In genomic region chr19:49924004-49924880, GRCh38 we compare ENCODE assay signal across 12 cellular contexts. TPM values are rescaled to one million over a fixed set of nuclear protein-coding genes. Genes with fewer than 3 reads are reported as not detected.
DNase-seq lines count a peak whose midpoint lies in the region; ATAC-seq and TF ChIP-seq lines count a peak whose summit lies in the region.
"Had no signal": no experiment of that assay in that cellular context is flagged by ENCODE, and none has a peak within 500 bp of the region (broad histone marks: within the 10 kb centered on the region; RNA-seq: fewer than 3 reads in every experiment).

No MANE protein-coding gene starts in this region.

- TF ChIP-seq CTCF in nephron (IDR thresholded peaks at IDR 0.05; ENCODE audit: unreplicated experiment in 3 of 3), result no peak
- TF ChIP-seq CTCF in coronary artery (IDR thresholded peaks at IDR 0.05), result no peak
- no peak for TF ChIP-seq CTCF in HFFc6 (IDR thresholded peaks at IDR 0.05)

- no peaks in the 10 kb centered on the region for H3K4me1 ChIP-seq in ES-I3 (ENCODE audit: insufficient read depth, low read length)

- DNase-seq in NCI-H1436 (lab: John Stamatoyannopoulos, UW) (peak; percentile 95), coronary artery (ENCODE audit: low spot score) (no peak), HFFc6 (no peak)
- DNase-seq: NCI-H510A, T-helper 1 cell had no signal

- peak overlapping the region; percentile 14; the same call in 1 of the 2 replicates for H3K9ac ChIP-seq in ES-I3 (ENCODE audit: low read depth, low read length)

- no peak overlapping the region for H3K4me3 ChIP-seq in coronary artery

- H3K4me1 Mint-ChIP-seq in activated T-helper 17 cell treated with anti-CD3 and anti-CD28 coated beads, Interleukin-2, amount 50 U/mL, for 72 hours, result peaks cover 39% of the 10 kb centered on the region
- peaks cover 42% of the 10 kb centered on the region for H3K4me1 Mint-ChIP-seq in nephron
- H3K4me1 Mint-ChIP-seq in HFFc6 (ENCODE audit: low read depth), result peaks cover 31% of the 10 kb centered on the region

- ATAC-seq in activated T-helper 17 cell treated with anti-CD3 and anti-CD28 coated beads, Interleukin-2, amount 50 U/mL, for 72 hours (replicated peaks), result no peak
- ATAC-seq in GM19397 (IDR thresholded peaks at IDR 0.05; ENCODE audit: unreplicated experiment) (no peak), GM19324 (IDR thresholded peaks at IDR 0.05; ENCODE audit: low FRiP score, unreplicated experiment) (no peak)

- peaks cover 100% of the 10 kb centered on the region for H3K36me3 Mint-ChIP-seq in activated T-helper 17 cell treated with anti-CD3 and anti-CD28 coated beads, Interleukin-2, amount 50 U/mL, for 72 hours (ENCODE audit: low read depth)
- H3K36me3 Mint-ChIP-seq in nephron (ENCODE audit: low read depth), result peaks cover 37% of the 10 kb centered on the region
- peaks cover 34% of the 10 kb centered on the region for H3K36me3 Mint-ChIP-seq in HFFc6 (ENCODE audit: low read depth)

- no peak overlapping the region for H3K27ac ChIP-seq in coronary artery

- peak overlapping the region; percentile 94 for H3K4me3 Mint-ChIP-seq in activated T-helper 17 cell treated with anti-CD3 and anti-CD28 coated beads, Interleukin-2, amount 50 U/mL, for 72 hours
- H3K4me3 Mint-ChIP-seq in nephron, result peak overlapping the region in 2 of 3 experiments; percentile 36 to 54
- no peak overlapping the region for H3K4me3 Mint-ChIP-seq in HFFc6

- H3K9me3 Mint-ChIP-seq in activated T-helper 17 cell treated with anti-CD3 and anti-CD28 coated beads, Interleukin-2, amount 50 U/mL, for 72 hours, result no peaks in the 10 kb centered on the region
- H3K9me3 Mint-ChIP-seq in nephron (no peaks in the 10 kb centered on the region), HFFc6 (peaks cover 4% of the 10 kb centered on the region; the same call in 1 of the 2 replicates)

- H3K27me3 Mint-ChIP-seq in activated T-helper 17 cell treated with anti-CD3 and anti-CD28 coated beads, Interleukin-2, amount 50 U/mL, for 72 hours, result no peaks in the 10 kb centered on the region
- no peaks in the 10 kb centered on the region for H3K27me3 Mint-ChIP-seq in nephron (ENCODE audit: low read depth)
- H3K27me3 Mint-ChIP-seq in HFFc6 (ENCODE audit: insufficient read depth), result peaks cover 6% of the 10 kb centered on the region; the same call in 1 of the 2 replicates

- H3K9me3 ChIP-seq in ES-I3 (ENCODE audit: control insufficient read depth, insufficient read depth, low read length), result no peaks in the 10 kb centered on the region

- H3K36me3 ChIP-seq in ES-I3 (ENCODE audit: insufficient read depth, low read length), result peaks cover 19% of the 10 kb centered on the region

- peak overlapping the region; percentile 91 for H3K27ac Mint-ChIP-seq in activated T-helper 17 cell treated with anti-CD3 and anti-CD28 coated beads, Interleukin-2, amount 50 U/mL, for 72 hours
- H3K27ac Mint-ChIP-seq in nephron (peak overlapping the region; percentile 58 to 74 (median 64)), HFFc6 (no peak overlapping the region)

RNA-seq across cellular contexts. Expression of gene ATF5, which starts 4.8 kb away (rescaled TPM):
- total RNA-seq in activated T-helper 17 cell treated with anti-CD3 and anti-CD28 coated beads, Interleukin-2, amount 50 U/mL, for 72 hours, result 10 to 100 TPM; 26.0 to 28.6 TPM
- total RNA-seq in HFFc6 (2021; fragmentation: NEBNext Ultra II Directional; extraction: Animal tissue kit (Norgen Biotek cat#: 25700)), result 10 to 100 TPM; 38.2 to 44.4 (median 41.2) TPM

RNA-seq across cellular contexts. Expression of gene NUP62, which starts 5.1 kb away (rescaled TPM):
- total RNA-seq in activated T-helper 17 cell treated with anti-CD3 and anti-CD28 coated beads, Interleukin-2, amount 50 U/mL, for 72 hours, result 100 to 1,000 TPM; 158 to 172 TPM
- total RNA-seq in HFFc6 (2021; fragmentation: NEBNext Ultra II Directional; extraction: Animal tissue kit (Norgen Biotek cat#: 25700)), result 10 to 100 TPM; 50.9 to 78.3 (median 68.3) TPM

RNA-seq across cellular contexts. Expression of gene IL4I1, which starts 27.6 kb away (rescaled TPM):
- total RNA-seq in activated T-helper 17 cell treated with anti-CD3 and anti-CD28 coated beads, Interleukin-2, amount 50 U/mL, for 72 hours, result 100 to 1,000 TPM in 1 of 2 donors, 10 to 100 TPM in 1; 42.0 to 177 TPM
- total RNA-seq in HFFc6 (2021; fragmentation: NEBNext Ultra II Directional; extraction: Animal tissue kit (Norgen Biotek cat#: 25700)), result under 1 TPM in 5 of 6 experiments, not detected in 1; 0.24 to 0.48 (median 0.41) TPM

RNA-seq across cellular contexts. Expression of gene SIGLEC11, which starts 36.7 kb away (rescaled TPM):
- total RNA-seq in activated T-helper 17 cell treated with anti-CD3 and anti-CD28 coated beads, Interleukin-2, amount 50 U/mL, for 72 hours, result not detected
- total RNA-seq in HFFc6 (2021; fragmentation: NEBNext Ultra II Directional; extraction: Animal tissue kit (Norgen Biotek cat#: 25700)), result not detected
- total RNA-seq: endothelial cell of umbilical vein, H4 had no signal

RNA-seq across cellular contexts. Expression of gene TBC1D17, which starts 46.7 kb away (rescaled TPM):
- 10 to 100 TPM; 21.4 to 57.4 TPM for total RNA-seq in activated T-helper 17 cell treated with anti-CD3 and anti-CD28 coated beads, Interleukin-2, amount 50 U/mL, for 72 hours
- 10 to 100 TPM; 42.8 to 53.3 (median 46.8) TPM for total RNA-seq in HFFc6 (2021; fragmentation: NEBNext Ultra II Directional; extraction: Animal tissue kit (Norgen Biotek cat#: 25700))

Comparison
In these comparisons a context has a peak if more than half of its experiments do, and no peak if none do; other contexts are left out.
1. RNA of gene IL4I1, which starts 27.6 kb away (total RNA-seq): 42.0 to 177 TPM in activated T-helper 17 cell treated with anti-CD3 and anti-CD28 coated beads, Interleukin-2, amount 50 U/mL, for 72 hours; 0.24 to 0.48 TPM in HFFc6; every median in the first group is over 10 times any median in the second.